In genomic region chr11:5655474-5655873, GRCh38 we compare ENCODE assay signal across 27 cellular contexts.
"Had no signal": no experiment of that assay in that cellular context is flagged by ENCODE, and none has a peak within 500 bp of the region (broad histone marks: within the 10 kb centered on the region; RNA-seq: fewer than 3 reads in every experiment).

No MANE protein-coding gene starts in this region.

- FAIRE-seq: urothelium cell line had no signal

- H3K4me3 ChIP-seq: stomach, suprapubic skin, testis, thoracic aorta, thyroid gland, tibial artery, tibial nerve, transverse colon, upper lobe of left lung, upper lobe of right lung, uterus, vagina had no signal

- H3K27ac ChIP-seq: stomach, suprapubic skin, testis, thoracic aorta, thyroid gland, tibial artery, tibial nerve, transverse colon, upper lobe of left lung, upper lobe of right lung, uterus, vagina had no signal

- H3K9me3 ChIP-seq: suprapubic skin, testis, thoracic aorta, thyroid gland, upper lobe of left lung, uterus, vagina had no signal

- H3K4me1 ChIP-seq: stomach, suprapubic skin, testis, thyroid gland, tibial artery, tibial nerve, transverse colon, upper lobe of left lung, upper lobe of right lung, uterus, vagina had no signal

- H3K27me3 ChIP-seq: stomach, suprapubic skin, testis, thyroid gland, tibial artery, tibial nerve, transverse colon, upper lobe of left lung, upper lobe of right lung, uterus, vagina had no signal

- ATAC-seq: stimulated activated effector memory CD8-positive, alpha-beta T cell treated with anti-CD3 and anti-CD28 coated beads, Interleukin-12 subunit alpha, Interleukin-12 subunit beta, amount 100 ng/mL, for 72 hours; stimulated activated memory B cell treated with anti-CD40 and anti-IgM and Interleukin-4, amounts not matched to agents 10 μg/mL and 1 μg/mL and 100 μg/mL, for 72 hours; stimulated activated naive B cell treated with anti-CD40 and anti-IgM and Interleukin-4, amounts not matched to agents 10 μg/mL and 1 μg/mL and 100 μg/mL, for 72 hours; stimulated activated naive CD8-positive, alpha-beta T cell treated with anti-CD3 and anti-CD28 coated beads, Interleukin-15, amount 100 ng/mL, for 72 hours; stimulated activated naive CD8-positive, alpha-beta T cell treated with anti-CD3 and anti-CD28 coated beads, Interleukin-15, Interleukin-2, amounts not matched to agents 100 U/mL and 50 U/mL, for 24 hours; upper lobe of right lung had no signal

- H3K36me3 ChIP-seq: stomach, suprapubic skin, thoracic aorta, thyroid gland, transverse colon, upper lobe of left lung, upper lobe of right lung, uterus, vagina had no signal

- DNase-seq: stimulated activated CD4-positive, alpha-beta T cell treated with anti-CD3 and anti-CD28 coated beads, Interleukin-2, amount 100 ng/mL, for 48 hours; stimulated activated CD4-positive, alpha-beta T cell treated with anti-CD3 and anti-CD28 coated beads, Interleukin-4, amount 100 ng/mL, for 1 hour; stimulated activated CD4-positive, alpha-beta T cell treated with anti-CD3 and anti-CD28 coated beads, Interleukin-4, amount 100 ng/mL, for 24 hours; stimulated activated CD4-positive, alpha-beta T cell treated with anti-CD3 and anti-CD28 coated beads, Interleukin-4, amount 100 ng/mL, for 4 hours; stimulated activated CD8-positive, alpha-beta memory T cell treated with anti-CD3 and anti-CD28 coated beads, Interleukin-4, amount 100 ng/mL, for 48 hours; stimulated activated naive B cell treated with anti-CD40 and anti-IgM and Interleukin-4, amounts not matched to agents 10 μg/mL and 1 μg/mL and 100 μg/mL, for 72 hours; stimulated activated naive CD4-positive, alpha-beta T cell; stimulated activated naive CD4-positive, alpha-beta T cell treated with Interleukin-2 at 50 U/mL for 16 hours; stimulated activated naive CD8-positive, alpha-beta T cell treated with anti-CD3 and anti-CD28 coated beads, Interleukin-15, amount 100 ng/mL, for 72 hours; stimulated activated naive CD8-positive, alpha-beta T cell treated with anti-CD3 and anti-CD28 coated beads, Interleukin-15, Interleukin-2, amounts not matched to agents 100 U/mL and 50 U/mL, for 24 hours; stomach; substantia nigra; testis; thyroid gland; tibial artery; transverse colon; trophoblast cell; upper lobe of left lung; upper lobe of right lung; uterus had no signal
